8 cellular contexts compared by ENCODE assay signal in genomic region chr12:49331360-49332222, GRCh38. TPM values are rescaled to one million over a fixed set of nuclear protein-coding genes. Genes with fewer than 3 reads are reported as not detected.
DNase-seq lines count a peak whose midpoint lies in the region; ATAC-seq and TF ChIP-seq lines count a peak whose summit lies in the region.

No MANE protein-coding gene starts in this region.

- H3K27me3 ChIP-seq in DOHH2 (ENCODE audit: control insufficient read depth, low read length) (0 out of 2 replicates have a peak, but pooled peaks cover 1% of the 10 kb centered on the region), Karpas-422 (ENCODE audit: low read length) (no peaks in the 10 kb centered on the region)

- H3K36me3 ChIP-seq in DOHH2 (ENCODE audit: control insufficient read depth, low read length) (peaks cover 37% of the 10 kb centered on the region), Karpas-422 (ENCODE audit: insufficient read depth, low read length) (peaks cover 4% of the 10 kb centered on the region; the same call in 1 of the 2 replicates)

- H3K9ac ChIP-seq in Karpas-422 (ENCODE audit: low read length), result no peak overlapping the region

- peaks cover 2% of the 10 kb centered on the region; the same call in 1 of the 2 replicates for H3F3A ChIP-seq in DOHH2 (ENCODE audit: control insufficient read depth, insufficient read depth)

- H3K4me3 Mint-ChIP-seq in progenitor cell of endocrine pancreas (ENCODE audit: low read depth), result no peak overlapping the region

- H3K9me3 Mint-ChIP-seq in progenitor cell of endocrine pancreas (ENCODE audit: low read depth), result no peaks in the 10 kb centered on the region

- peaks cover 3% of the 10 kb centered on the region for H3K36me3 Mint-ChIP-seq in progenitor cell of endocrine pancreas (ENCODE audit: insufficient read depth)

- H3K9me2 ChIP-seq in DOHH2 (replicated peaks; ENCODE audit: control insufficient read depth, low read length), result no peaks in the 10 kb centered on the region
- H3K9me2 ChIP-seq in Karpas-422 (replicated peaks; ENCODE audit: insufficient read depth, low read length), result no peaks in the 10 kb centered on the region

- TF ChIP-seq CTCF in DOHH2 (IDR thresholded peaks at IDR 0.05; ENCODE audit: low read depth, low read length, poor library complexity, severe bottlenecking) (peak; percentile 63), WI38 (IDR thresholded peaks at IDR 0.05; ENCODE audit: low read depth, low read length) (peak; percentile 76), progenitor cell of endocrine pancreas (IDR thresholded peaks at IDR 0.05; ENCODE audit: unreplicated experiment) (peak; percentile 79)

- intact Hi-C loops in Right ventricle myocardium superior (cut with DNase I), result no loop called here

- H3K4me3 ChIP-seq in DOHH2 (ENCODE audit: low read length) (no peak overlapping the region), Karpas-422 (ENCODE audit: low read length) (no peak overlapping the region), WI38 (ENCODE audit: low read depth, low read length) (no peak overlapping the region)

- no peaks in the 10 kb centered on the region for H3K4me1 ChIP-seq in DOHH2 (ENCODE audit: control insufficient read depth, low read length)
- no peaks in the 10 kb centered on the region for H3K4me1 ChIP-seq in Karpas-422 (ENCODE audit: low read length)

- H3K79me2 ChIP-seq in DOHH2 (ENCODE audit: control insufficient read depth, low read length), result no peaks in the 10 kb centered on the region
- no peaks in the 10 kb centered on the region for H3K79me2 ChIP-seq in Karpas-422 (ENCODE audit: low read length)

- no peak overlapping the region for H2AFZ ChIP-seq in Karpas-422 (ENCODE audit: low read length)

- ATAC-seq in Right ventricle myocardium superior (ENCODE audit: poor library complexity) (peak; percentile 94), GM19397 (IDR thresholded peaks at IDR 0.05; ENCODE audit: unreplicated experiment) (no peak), GM21529 (IDR thresholded peaks at IDR 0.05; ENCODE audit: unreplicated experiment) (no peak)

- peaks cover 21% of the 10 kb centered on the region for H3K27me3 Mint-ChIP-seq in progenitor cell of endocrine pancreas

- H3K27ac ChIP-seq in DOHH2 (ENCODE audit: low read depth, low read length) (no peak overlapping the region), Karpas-422 (ENCODE audit: low read length) (no peak overlapping the region)

- peak; percentile 61 for DNase-seq in Karpas-422
- DNase-seq in Right ventricle myocardium superior, result peak; percentile 68
- peak; percentile 50 for DNase-seq in progenitor cell of endocrine pancreas (ENCODE audit: low spot score, unreplicated experiment)
- no peak for DNase-seq in T-helper 2 cell

- peaks cover 3% of the 10 kb centered on the region for H3K4me1 Mint-ChIP-seq in progenitor cell of endocrine pancreas (ENCODE audit: low read depth)

- peak overlapping the region; percentile 47 for H3K27ac Mint-ChIP-seq in progenitor cell of endocrine pancreas

- no peaks in the 10 kb centered on the region for H3K9me3 ChIP-seq in DOHH2 (ENCODE audit: control insufficient read depth, insufficient read depth, low read length)
- H3K9me3 ChIP-seq in Karpas-422 (ENCODE audit: low read length), result no peaks in the 10 kb centered on the region

- H4K20me1 ChIP-seq in DOHH2 (ENCODE audit: control insufficient read depth, insufficient read depth, low read depth, low read length) (no peaks in the 10 kb centered on the region), Karpas-422 (ENCODE audit: insufficient read depth, low read depth, low read length) (no peaks in the 10 kb centered on the region)

- H3K4me2 ChIP-seq in DOHH2 (ENCODE audit: low read length), result no peak overlapping the region
- no peak overlapping the region for H3K4me2 ChIP-seq in Karpas-422 (ENCODE audit: low read depth, low read length, poor library complexity, severe bottlenecking)

RNA-seq across cellular contexts. Expression of gene C1QL4, which starts 5.4 kb away (rescaled TPM):
- total RNA-seq in Karpas-422 (2014; rRNA removed; shearing (Covaris generic); ENCODE audit: low replicate concordance), result not detected in 2 replicates
- total RNA-seq in Right ventricle myocardium superior, result not detected
- total RNA-seq in progenitor cell of endocrine pancreas, result 0.64 and 0.79 TPM in 2 replicates

RNA-seq across cellular contexts. Expression of gene TROAP, which starts 8.5 kb away (rescaled TPM):
- 20.2 and 58.2 TPM in 2 replicates for total RNA-seq in Karpas-422 (2014; rRNA removed; shearing (Covaris generic); ENCODE audit: low replicate concordance)
- total RNA-seq in Right ventricle myocardium superior (0.67 TPM), progenitor cell of endocrine pancreas (44.7 and 44.9 TPM in 2 replicates)

RNA-seq across cellular contexts. Expression of gene DNAJC22, which starts 15.1 kb away (rescaled TPM):
- total RNA-seq in Karpas-422 (2014; rRNA removed; shearing (Covaris generic); ENCODE audit: low replicate concordance), result not detected in 2 replicates
- total RNA-seq in Right ventricle myocardium superior (0.16 TPM), progenitor cell of endocrine pancreas (36.0 and 38.7 TPM in 2 replicates)

RNA-seq across cellular contexts. Expression of gene SPATS2, which starts 35.7 kb away (rescaled TPM):
- total RNA-seq in Karpas-422 (2014; rRNA removed; shearing (Covaris generic); ENCODE audit: low replicate concordance), result 43.5 and 50.7 TPM in 2 replicates
- total RNA-seq in Right ventricle myocardium superior (7.0 TPM), progenitor cell of endocrine pancreas (84.4 and 87.1 TPM in 2 replicates)

RNA-seq across cellular contexts. Expression of gene PRPH, which starts 36.6 kb away (rescaled TPM):
- 0.52 TPM in 1 of 2 replicates, not detected in the other for total RNA-seq in Karpas-422 (2014; rRNA removed; shearing (Covaris generic); ENCODE audit: low replicate concordance)
- total RNA-seq in Right ventricle myocardium superior (not detected), progenitor cell of endocrine pancreas (0.60 and 0.62 TPM in 2 replicates)

Comparison
In these comparisons a context has a peak if more than half of its experiments do, and no peak if none do; other contexts are left out.
1. DNase-seq: peak in Karpas-422 (single experiment), Right ventricle myocardium superior (single experiment) and progenitor cell of endocrine pancreas (single experiment); none in T-helper 2 cell (0 of 5).
2. RNA of gene TROAP, which starts 8.5 kb away (total RNA-seq): 44.7 to 44.9 TPM in progenitor cell of endocrine pancreas and 20.2 to 58.2 TPM in Karpas-422; 0.67 TPM in Right ventricle myocardium superior (single experiment); every median in the first group is over 10 times any median in the second.
3. RNA of gene DNAJC22, which starts 15.1 kb away (total RNA-seq): 36.0 to 38.7 TPM in progenitor cell of endocrine pancreas; 0.16 TPM in Right ventricle myocardium superior (single experiment) and not detected in Karpas-422; every median in the first group is over 10 times any median in the second.
4. Peak in every context shown above with its lines, with median percentiles within 50 percentile points of each other: CTCF ChIP-seq.